In genomic region chr11:35330924-35331323, GRCh38 we compare ENCODE assay signal across 11 cellular contexts.
DNase-seq lines count a peak whose midpoint lies in the region; ATAC-seq and TF ChIP-seq lines count a peak whose summit lies in the region.
"Had no signal": no experiment of that assay in that cellular context is flagged by ENCODE, and none has a peak within 500 bp of the region (broad histone marks: within the 10 kb centered on the region; RNA-seq: fewer than 3 reads in every experiment).

No MANE protein-coding gene starts in this region.

- CTCF ChIA-PET in CD8-positive, alpha-beta T cell (lab: Charles Lee), result interaction anchor here (0.6 to 2.9 kb wide), 5 partner anchors 12 to 73 kb away, joined by 3 to 23 read pairs (median 5); no protein-coding TSS in a partner anchor

- peaks cover 30% of the 10 kb centered on the region for H3K4me1 ChIP-seq in CD8-positive, alpha-beta T cell (ENCODE audit: insufficient read depth, low read length)
- no peaks in the 10 kb centered on the region for H3K4me1 ChIP-seq in neural progenitor cell

- no peaks in the 10 kb centered on the region for H3K27me3 Mint-ChIP-seq in CD8-positive, alpha-beta T cell (ENCODE audit: low read depth)
- peaks cover 6% of the 10 kb centered on the region for H3K27me3 Mint-ChIP-seq in T-helper 1 cell treated with Interleukin-12 subunit alpha and Interleukin-12 subunit beta and Interleukin-4 antibody, amounts not matched to agents 30 μg/mL and 1 μg/mL, for 36 hours (ENCODE audit: low read depth)
- H3K27me3 Mint-ChIP-seq in neural progenitor cell (ENCODE audit: insufficient read depth, low read depth), result no peaks in the 10 kb centered on the region

- H3K27ac ChIP-seq in CD8-positive, alpha-beta T cell (ENCODE audit: low read depth, low read length), result peak overlapping the region; percentile 42
- H3K27ac ChIP-seq in neural progenitor cell, result no peak overlapping the region
- H3K27ac ChIP-seq: VCaP had no signal

- no peaks in the 10 kb centered on the region for H3K27me3 ChIP-seq in CD8-positive, alpha-beta T cell (ENCODE audit: insufficient read depth, low read length)
- no peaks in the 10 kb centered on the region for H3K27me3 ChIP-seq in neural progenitor cell

- peaks cover 3% of the 10 kb centered on the region for H3K9me3 Mint-ChIP-seq in CD8-positive, alpha-beta T cell
- H3K9me3 Mint-ChIP-seq in T-helper 1 cell treated with Interleukin-12 subunit alpha and Interleukin-12 subunit beta and Interleukin-4 antibody, amounts not matched to agents 30 μg/mL and 1 μg/mL, for 36 hours, result no peaks in the 10 kb centered on the region
- H3K9me3 Mint-ChIP-seq in neural progenitor cell, result peaks cover 2% of the 10 kb centered on the region
- H3K9me3 Mint-ChIP-seq: HFFc6 had no signal

- peak overlapping the region; percentile 4 for H3K4me3 Mint-ChIP-seq in CD8-positive, alpha-beta T cell
- H3K4me3 Mint-ChIP-seq in T-helper 1 cell treated with Interleukin-12 subunit alpha and Interleukin-12 subunit beta and Interleukin-4 antibody, amounts not matched to agents 30 μg/mL and 1 μg/mL, for 36 hours, result no peak overlapping the region
- no peak overlapping the region for H3K4me3 Mint-ChIP-seq in neural progenitor cell
- H3K4me3 Mint-ChIP-seq: HFFc6 had no signal

- DNase-seq in CD8-positive, alpha-beta T cell, result peak; percentile 21 to 77 (median 45)
- DNase-seq in GM20000 (ENCODE audit: low spot score), result peak; percentile 37
- peak; percentile 34 for DNase-seq in effector CD4-positive, alpha-beta T cell
- DNase-seq in occipital lobe (lab: John Stamatoyannopoulos, UW), result no peak
- no peak for DNase-seq in NCI-H146 treated with DMSO at 0.1 percent for 48 hours (lab: John Stamatoyannopoulos, UW; ENCODE audit: unreplicated experiment)
- no peak for DNase-seq in neural progenitor cell (ENCODE audit: low spot score)
- DNase-seq: HFFc6, NCI-H146 had no signal

- peak overlapping the region; percentile 91 for H3K27ac Mint-ChIP-seq in CD8-positive, alpha-beta T cell
- H3K27ac Mint-ChIP-seq in T-helper 1 cell treated with Interleukin-12 subunit alpha and Interleukin-12 subunit beta and Interleukin-4 antibody, amounts not matched to agents 30 μg/mL and 1 μg/mL, for 36 hours, result peak overlapping the region; percentile 69
- H3K27ac Mint-ChIP-seq in neural progenitor cell, result no peak overlapping the region
- H3K27ac Mint-ChIP-seq: HFFc6 had no signal

- no peaks in the 10 kb centered on the region for H3K36me3 ChIP-seq in CD8-positive, alpha-beta T cell (ENCODE audit: insufficient read depth, low read length)
- H3K36me3 ChIP-seq in neural progenitor cell, result no peaks in the 10 kb centered on the region

- no peak overlapping the region for H3K9ac ChIP-seq in neural progenitor cell

- intact Hi-C loops in CD8-positive, alpha-beta T cell (cut with DNase I, micrococcal nuclease), result loop anchor here in 1 of 2 experiments (2.0 kb wide), 1 partner anchor 14 kb away; no protein-coding TSS in a partner anchor

- H3K36me3 Mint-ChIP-seq in CD8-positive, alpha-beta T cell, result no peaks in the 10 kb centered on the region
- H3K36me3 Mint-ChIP-seq in T-helper 1 cell treated with Interleukin-12 subunit alpha and Interleukin-12 subunit beta and Interleukin-4 antibody, amounts not matched to agents 30 μg/mL and 1 μg/mL, for 36 hours (ENCODE audit: low read depth), result peaks cover 7% of the 10 kb centered on the region
- no peaks in the 10 kb centered on the region for H3K36me3 Mint-ChIP-seq in neural progenitor cell

- peak; percentile 88 for ATAC-seq in CD8-positive, alpha-beta T cell
- no peak for ATAC-seq in GM19467 (IDR thresholded peaks at IDR 0.05; ENCODE audit: unreplicated experiment)

- H3K4me3 ChIP-seq in CD8-positive, alpha-beta T cell (ENCODE audit: low read depth, low read length), result no peak overlapping the region
- H3K4me3 ChIP-seq in neural progenitor cell, result no peak overlapping the region

- POLR2A ChIA-PET in CD8-positive, alpha-beta T cell (lab: Charles Lee), result interaction anchor here (0.5 to 1.4 kb wide), 6 partner anchors 13 to 637 kb away, joined by 3 to 4 read pairs (median 4); no protein-coding TSS in a partner anchor

- H3K4me2 ChIP-seq in neural progenitor cell, result no peak overlapping the region

- no peaks in the 10 kb centered on the region for H4K20me1 ChIP-seq in neural progenitor cell (ENCODE audit: low read depth)

- H3K9me3 ChIP-seq in CD8-positive, alpha-beta T cell (ENCODE audit: low read length), result no peaks in the 10 kb centered on the region
- no peaks in the 10 kb centered on the region for H3K9me3 ChIP-seq in neural progenitor cell (ENCODE audit: low read depth)

- H3K4me1 Mint-ChIP-seq in CD8-positive, alpha-beta T cell (ENCODE audit: low read depth), result peaks cover 68% of the 10 kb centered on the region
- H3K4me1 Mint-ChIP-seq in T-helper 1 cell treated with Interleukin-12 subunit alpha and Interleukin-12 subunit beta and Interleukin-4 antibody, amounts not matched to agents 30 μg/mL and 1 μg/mL, for 36 hours (ENCODE audit: low read depth), result peaks cover 34% of the 10 kb centered on the region
- no peaks in the 10 kb centered on the region for H3K4me1 Mint-ChIP-seq in neural progenitor cell

- H3F3A ChIP-seq in neural progenitor cell (ENCODE audit: low read depth), result no peaks in the 10 kb centered on the region

- no peak overlapping the region for H2AFZ ChIP-seq in neural progenitor cell (replicated peaks)

- no peak for TF ChIP-seq CTCF in CD8-positive, alpha-beta T cell (IDR thresholded peaks at IDR 0.05)
- no peak for TF ChIP-seq CTCF in GM20000 (IDR thresholded peaks at IDR 0.05; ENCODE audit: extremely low read depth, missing control alignments)
- TF ChIP-seq CTCF in neural progenitor cell (IDR thresholded peaks at IDR 0.05), result no peak

- H3K79me2 ChIP-seq in neural progenitor cell (ENCODE audit: low read depth), result no peaks in the 10 kb centered on the region

Comparison
In these comparisons a context has a peak if more than half of its experiments do, and no peak if none do; other contexts are left out.
1. DNase-seq: peak in CD8-positive, alpha-beta T cell (7 of 7), GM20000 (single experiment) and effector CD4-positive, alpha-beta T cell (single experiment); none in occipital lobe (single experiment), NCI-H146 treated with DMSO at 0.1 percent for 48 hours (single experiment) and neural progenitor cell (single experiment).